Comparison of ENCODE assay signal across 8 cellular contexts in genomic region chr15:23303654-23304053, GRCh38. TPM values are rescaled to one million over a fixed set of nuclear protein-coding genes. Genes with fewer than 3 reads are reported as not detected.
DNase-seq lines count a peak whose midpoint lies in the region; ATAC-seq and TF ChIP-seq lines count a peak whose summit lies in the region.
"Not testable (repeated sequence)": the region's sequence is repeated elsewhere in the genome, so short reads cannot be mapped to it uniquely, and the experiment has no call there.

No MANE protein-coding gene starts in this region.

- CTCF ChIA-PET in CD8-positive, alpha-beta T cell (lab: Charles Lee); PC-3 (lab: Charles Lee): not testable (repeated sequence)

- in situ Hi-C loops in GM23248 (cut with MboI): not testable (repeated sequence)

- H3K27me3 Mint-ChIP-seq in CD8-positive, alpha-beta T cell (ENCODE audit: low read depth); chondrocyte (ENCODE audit: low read depth); natural killer cell treated with Interleukin-12 subunit alpha and Interleukin-12 subunit beta and Interleukin-15 and Interleukin-18, amount 100 ng/mL, for 72 hours: not testable (repeated sequence)

- H3K4me1 ChIP-seq in CD8-positive, alpha-beta T cell (ENCODE audit: insufficient read depth, low read length): peaks cover 15% of the 10 kb centered on the region
- not testable (repeated sequence) for H3K4me1 ChIP-seq in GM23248 (ENCODE audit: insufficient read depth); PC-3 (ENCODE audit: insufficient read depth, low read length); right cardiac atrium (ENCODE audit: control insufficient read depth, insufficient read depth, low read length)

- POLR2A ChIA-PET in CD8-positive, alpha-beta T cell (lab: Charles Lee); PC-3 (lab: Charles Lee; ENCODE audit: unreplicated experiment): not testable (repeated sequence)

- TF ChIP-seq CTCF in CD8-positive, alpha-beta T cell (IDR thresholded peaks at IDR 0.05); PC-3 (conservative IDR thresholded peaks at IDR 0.05; ENCODE audit: low read depth, low read length); chondrocyte (IDR thresholded peaks at IDR 0.05): not testable (repeated sequence)

- H3K9me3 Mint-ChIP-seq in CD8-positive, alpha-beta T cell; chondrocyte (ENCODE audit: low read depth); natural killer cell treated with Interleukin-12 subunit alpha and Interleukin-12 subunit beta and Interleukin-15 and Interleukin-18, amount 100 ng/mL, for 72 hours: not testable (repeated sequence)

- not testable (repeated sequence) for H3K4me2 ChIP-seq in GM23248 (ENCODE audit: unreplicated experiment)
- H3K4me2 ChIP-seq in PC-3 (ENCODE audit: low read length): peak overlapping the region; percentile 98; the same call in 1 of the 2 replicates

- H3K9me2 ChIP-seq in GM23248 (ENCODE audit: insufficient read depth); PC-3 (replicated peaks; ENCODE audit: low read length): not testable (repeated sequence)

- BruUV-seq in PC-3 (replicated peaks; lab: Mats Ljungman, UMichigan): not testable (repeated sequence)

- not testable (repeated sequence) for ATAC-seq in CD8-positive, alpha-beta T cell; PC-3; right cardiac atrium; natural killer cell treated with Interleukin-12 subunit alpha and Interleukin-12 subunit beta and Interleukin-15 and Interleukin-18, amount 100 ng/mL, for 72 hours; stimulated activated naive CD8-positive, alpha-beta T cell treated with anti-CD3 and anti-CD28 coated beads, Interleukin-15, Interleukin-2, amounts not matched to agents 100 U/mL and 50 U/mL, for 24 hours

- not testable (repeated sequence) for H3K36me3 ChIP-seq in CD8-positive, alpha-beta T cell (ENCODE audit: insufficient read depth, low read length); GM23248 (ENCODE audit: low read depth); PC-3 (ENCODE audit: low read depth, low read length)

- H3K4me1 Mint-ChIP-seq in CD8-positive, alpha-beta T cell (ENCODE audit: low read depth): peaks cover 38% of the 10 kb centered on the region
- peaks cover 18% of the 10 kb centered on the region for H3K4me1 Mint-ChIP-seq in chondrocyte (ENCODE audit: low read depth)
- peaks cover 19 to 30% of the 10 kb centered on the region in 2 donors for H3K4me1 Mint-ChIP-seq in natural killer cell treated with Interleukin-12 subunit alpha and Interleukin-12 subunit beta and Interleukin-15 and Interleukin-18, amount 100 ng/mL, for 72 hours (ENCODE audit: low read depth in 2 of 2)

- H4K20me1 ChIP-seq in GM23248 (ENCODE audit: insufficient read depth); PC-3 (ENCODE audit: low read length): not testable (repeated sequence)

- H3K27ac Mint-ChIP-seq in CD8-positive, alpha-beta T cell: peak overlapping the region; percentile 92
- peak overlapping the region; percentile 76 for H3K27ac Mint-ChIP-seq in chondrocyte (ENCODE audit: unreplicated experiment)
- H3K27ac Mint-ChIP-seq in natural killer cell treated with Interleukin-12 subunit alpha and Interleukin-12 subunit beta and Interleukin-15 and Interleukin-18, amount 100 ng/mL, for 72 hours: peak overlapping the region; percentile 66 to 85

- not testable (repeated sequence) for H3K9me3 ChIP-seq in CD8-positive, alpha-beta T cell (ENCODE audit: low read length); GM23248 (ENCODE audit: low read depth); PC-3 (ENCODE audit: low read length); right cardiac atrium (ENCODE audit: control insufficient read depth, low read length)

- H3K79me2 ChIP-seq in GM23248 (ENCODE audit: insufficient read depth) (peaks cover 44% of the 10 kb centered on the region), PC-3 (ENCODE audit: low read length) (peaks cover 37% of the 10 kb centered on the region)

- DNase-seq in CD8-positive, alpha-beta T cell: peak in 4 of 7 experiments; percentile 2 to 60 (median 34)
- DNase-seq in GM23248 (peak; percentile 63), PC-3 (peak; percentile 57), right cardiac atrium (peak; percentile 38 to 74 (median 70))
- peak; percentile 57 for DNase-seq in activated T-cell treated with anti-CD3 and anti-CD28 coated beads, Interleukin-2, amount 50 U/mL, for 1 hour
- DNase-seq in chondrocyte (ENCODE audit: low spot score): not testable (repeated sequence)
- DNase-seq in natural killer cell treated with Interleukin-12 subunit alpha and Interleukin-12 subunit beta and Interleukin-15 and Interleukin-18, amount 100 ng/mL, for 72 hours (ENCODE audit: low spot score): peak; percentile 69
- peak; percentile 40 for DNase-seq in stimulated activated naive CD8-positive, alpha-beta T cell treated with anti-CD3 and anti-CD28 coated beads, Interleukin-15, Interleukin-2, amounts not matched to agents 100 U/mL and 50 U/mL, for 24 hours

- not testable (repeated sequence) for H2AFZ ChIP-seq in GM23248; PC-3 (ENCODE audit: low read length)

- H3K9ac ChIP-seq in GM23248 (peak overlapping the region; percentile 86), PC-3 (ENCODE audit: low read length) (peak overlapping the region; percentile 56; the same call in 1 of the 2 replicates)

- H3K4me3 Mint-ChIP-seq in CD8-positive, alpha-beta T cell: peak overlapping the region; percentile 92
- H3K4me3 Mint-ChIP-seq in chondrocyte (ENCODE audit: unreplicated experiment): peak overlapping the region; percentile 81
- peak overlapping the region; percentile 85 for H3K4me3 Mint-ChIP-seq in natural killer cell treated with Interleukin-12 subunit alpha and Interleukin-12 subunit beta and Interleukin-15 and Interleukin-18, amount 100 ng/mL, for 72 hours

- intact Hi-C loops in CD8-positive, alpha-beta T cell (cut with DNase I, micrococcal nuclease); PC-3 (cut with micrococcal nuclease); right cardiac atrium (cut with DNase I): not testable (repeated sequence)

- not testable (repeated sequence) for H3K27me3 ChIP-seq in CD8-positive, alpha-beta T cell (ENCODE audit: insufficient read depth, low read length); GM23248 (replicated peaks; ENCODE audit: insufficient read depth); PC-3 (ENCODE audit: low read length); right cardiac atrium (ENCODE audit: control insufficient read depth, insufficient read depth)

- peaks cover 34% of the 10 kb centered on the region for H3K36me3 Mint-ChIP-seq in CD8-positive, alpha-beta T cell
- not testable (repeated sequence) for H3K36me3 Mint-ChIP-seq in chondrocyte (ENCODE audit: low read depth)
- H3K36me3 Mint-ChIP-seq in natural killer cell treated with Interleukin-12 subunit alpha and Interleukin-12 subunit beta and Interleukin-15 and Interleukin-18, amount 100 ng/mL, for 72 hours: peaks cover 10% of the 10 kb centered on the region

- H3K4me3 ChIP-seq in CD8-positive, alpha-beta T cell (ENCODE audit: low read depth, low read length): not testable (repeated sequence)
- H3K4me3 ChIP-seq in GM23248 (peak overlapping the region; percentile 98), PC-3 (ENCODE audit: low read length) (peak overlapping the region; percentile 76), right cardiac atrium (ENCODE audit: low read length) (peak overlapping the region; percentile 90)

- H3F3A ChIP-seq in GM23248 (ENCODE audit: insufficient read depth); PC-3 (ENCODE audit: low read length, unreplicated experiment): not testable (repeated sequence)

- H3K27ac ChIP-seq in CD8-positive, alpha-beta T cell (ENCODE audit: low read depth, low read length); PC-3 (ENCODE audit: low read length): not testable (repeated sequence)
- peak overlapping the region; percentile 70 for H3K27ac ChIP-seq in GM23248
- H3K27ac ChIP-seq in right cardiac atrium (ENCODE audit: low read length): peak overlapping the region; percentile 36

- WGBS in GM23248 (ENCODE audit: low coverage in 1 of 2, low lambda C conversion rate in 2 of 2, missing lambda C conversion rate in 2 of 2), 2 experiments: 0% methylated on average over 5 to 13 of the region's 55 CpGs
- WGBS in right cardiac atrium: under 1% methylated on average over 39 of the region's 55 CpGs

RNA-seq across cellular contexts. Expression of gene GOLGA6L26, which starts 30.3 kb away (rescaled TPM):
- not detected for total RNA-seq in CD8-positive, alpha-beta T cell
- total RNA-seq in GM23248 (2014; rRNA removed; shearing (Covaris generic)): not detected in 2 replicates
- polyA plus RNA-seq in GM23248 (2016; fragmentation: Nextera tagmentation; extraction: Ambion mirVana): not detected in 2 replicates
- total RNA-seq in PC-3 (2014; rRNA removed): not detected in 2 replicates
- total RNA-seq in chondrocyte: not detected in 3 replicates
- total RNA-seq in right cardiac atrium: not detected
- not detected for polyA plus RNA-seq in right cardiac atrium
- total RNA-seq in natural killer cell treated with Interleukin-12 subunit alpha and Interleukin-12 subunit beta and Interleukin-15 and Interleukin-18, amount 100 ng/mL, for 72 hours: not detected

RNA-seq across cellular contexts. Expression of gene GOLGA8S, which starts 50.9 kb away (rescaled TPM):
- total RNA-seq in CD8-positive, alpha-beta T cell: under 1 TPM in 1 of 2 experiments, not detected in 1; 0.22 TPM
- 0.11 and 0.13 TPM in 2 replicates for total RNA-seq in GM23248 (2014; rRNA removed; shearing (Covaris generic))
- polyA plus RNA-seq in GM23248 (2016; fragmentation: Nextera tagmentation; extraction: Ambion mirVana): not detected in 2 replicates
- total RNA-seq in PC-3 (2014; rRNA removed): not detected in 2 replicates
- 0.32 to 0.94 TPM (median 0.46 TPM) in 3 replicates for total RNA-seq in chondrocyte
- under 1 TPM; 0.53 to 0.86 (median 0.78) TPM for total RNA-seq in right cardiac atrium
- polyA plus RNA-seq in right cardiac atrium: 0.36 TPM
- total RNA-seq in natural killer cell treated with Interleukin-12 subunit alpha and Interleukin-12 subunit beta and Interleukin-15 and Interleukin-18, amount 100 ng/mL, for 72 hours: 1 to 10 TPM; 2.4 to 3.8 TPM
